22 cellular contexts compared by ENCODE assay signal in genomic region chr12:120037851-120038250, GRCh38. TPM values are rescaled to one million over a fixed set of nuclear protein-coding genes. Genes with fewer than 3 reads are reported as not detected.
DNase-seq lines count a peak whose midpoint lies in the region; ATAC-seq and TF ChIP-seq lines count a peak whose summit lies in the region.
"Had no signal": no experiment of that assay in that cellular context is flagged by ENCODE, and none has a peak within 500 bp of the region (broad histone marks: within the 10 kb centered on the region; RNA-seq: fewer than 3 reads in every experiment).

No MANE protein-coding gene starts in this region.

- H3K4me1 ChIP-seq in HCT116 (ENCODE audit: control insufficient read depth in 1 of 2, insufficient read depth in 2 of 2, low read length in 2 of 2): peaks cover 3 to 23% of the 10 kb centered on the region in 2 experiments; a peak in 3 of 4 replicates
- peaks cover 5% of the 10 kb centered on the region for H3K4me1 ChIP-seq in HAP-1
- H3K4me1 ChIP-seq in right cardiac atrium (ENCODE audit: control insufficient read depth, insufficient read depth, low read length): no peaks in the 10 kb centered on the region
- H3K4me1 ChIP-seq: SJSA1 had no signal

- H3K36me3 Mint-ChIP-seq in nephron progenitor cell (ENCODE audit: low read depth): no peaks in the 10 kb centered on the region

- intact Hi-C loops in HCT116 (cut with micrococcal nuclease): no loop called here
- intact Hi-C loops in right cardiac atrium (cut with DNase I): no loop called here

- no peaks in the 10 kb centered on the region for H3K9me2 ChIP-seq in HCT116 (ENCODE audit: insufficient read depth)

- POLR2A ChIA-PET in HCT116 (lab: Charles Lee): no interaction called here

- H3K27me3 Mint-ChIP-seq in nephron progenitor cell (ENCODE audit: low read depth, poor library complexity): no peaks in the 10 kb centered on the region

- peak overlapping the region; percentile 13 for H2AFZ ChIP-seq in HCT116 (ENCODE audit: low read depth, low read length, poor library complexity, severe bottlenecking)
- H2AFZ ChIP-seq: GM23248 had no signal

- H3K27ac ChIP-seq in HCT116 (ENCODE audit: low read depth, low read length): no peak overlapping the region
- H3K27ac ChIP-seq in right cardiac atrium (ENCODE audit: low read length): no peak overlapping the region
- H3K27ac ChIP-seq: GM23248, SJSA1 had no signal

- ATAC-seq in HCT116 (peak; percentile 85), right cardiac atrium (no peak)

- no peak overlapping the region for H3K4me3 Mint-ChIP-seq in nephron progenitor cell
- H3K4me3 Mint-ChIP-seq: HFFc6 had no signal

- in situ Hi-C loops in HAP-1 (cut with MboI; ENCODE audit: low sequenced_read_pairs): no loop called here

- H3K27ac Mint-ChIP-seq in nephron progenitor cell: peak overlapping the region; percentile 38
- H3K27ac Mint-ChIP-seq: HFFc6 had no signal

- H4K20me1 ChIP-seq in HCT116 (ENCODE audit: insufficient read depth): no peaks in the 10 kb centered on the region

- peaks cover 40% of the 10 kb centered on the region for H3K4me1 Mint-ChIP-seq in nephron progenitor cell

- H3K9me3 Mint-ChIP-seq in nephron progenitor cell: no peaks in the 10 kb centered on the region
- H3K9me3 Mint-ChIP-seq: HFFc6 had no signal

- H3K4me2 ChIP-seq in HCT116 (ENCODE audit: low read length): peak overlapping the region; percentile 59

- H3K27me3 ChIP-seq in HCT116 (ENCODE audit: insufficient read depth, low read length): no peaks in the 10 kb centered on the region
- peaks cover 2% of the 10 kb centered on the region; the same call in 1 of the 2 replicates for H3K27me3 ChIP-seq in HAP-1 (ENCODE audit: low read depth)
- no peaks in the 10 kb centered on the region for H3K27me3 ChIP-seq in right cardiac atrium (ENCODE audit: control insufficient read depth, insufficient read depth)
- H3K27me3 ChIP-seq: SJSA1 had no signal

- H3K9me3 ChIP-seq in HCT116 (ENCODE audit: control insufficient read depth in 1 of 2, insufficient read depth in 1 of 2, low read depth in 1 of 2, low read length in 2 of 2) (no peaks in the 10 kb centered on the region), HAP-1 (no peaks in the 10 kb centered on the region), right cardiac atrium (ENCODE audit: control insufficient read depth, low read length) (no peaks in the 10 kb centered on the region)
- H3K9me3 ChIP-seq: SJSA1 had no signal

- CTCF ChIA-PET in HCT116 (lab: Charles Lee): no interaction called here

- H3K79me2 ChIP-seq in HCT116 (ENCODE audit: insufficient read depth, low read length): no peaks in the 10 kb centered on the region

- no peak for TF ChIP-seq CTCF in HCT116 (IDR thresholded peaks at IDR 0.05 in 2 of 3, conservative IDR thresholded peaks at IDR 0.05 in 1 of 3; ENCODE audit: borderline replicate concordance in 1 of 3, insufficient read depth in 1 of 3, low read depth in 2 of 3, low read length in 2 of 3)
- TF ChIP-seq CTCF in epithelial cell of proximal tubule (conservative IDR thresholded peaks at IDR 0.05; ENCODE audit: low read depth, low read length): no peak
- no peak for TF ChIP-seq CTCF in nephron progenitor cell (IDR thresholded peaks at IDR 0.05)

- peak overlapping the region in 1 of 2 experiments; percentile 22; a peak in 2 of 4 replicates for H3K4me3 ChIP-seq in HCT116 (replicated peaks in 1 of 2; ENCODE audit: low read depth in 1 of 2, low read length in 2 of 2)
- no peak overlapping the region for H3K4me3 ChIP-seq in epithelial cell of proximal tubule (ENCODE audit: low read depth, low read length)
- no peak overlapping the region for H3K4me3 ChIP-seq in HAP-1
- no peak overlapping the region for H3K4me3 ChIP-seq in right cardiac atrium (ENCODE audit: low read length)
- H3K4me3 ChIP-seq: GM23248, SJSA1 had no signal

- TF ChIP-seq RAD21 in HCT116 (IDR thresholded peaks at IDR 0.05; ENCODE audit: low read depth): no peak

- 83% methylated on average over 2 of the region's 2 CpGs for WGBS in right cardiac atrium

- RAD21 ChIA-PET in HCT116 (lab: Charles Lee; ENCODE audit: low non-redundant PET in 1 of 2, low total read pairs in 2 of 2, uncharacterized antibody in 2 of 2, unreplicated experiment in 2 of 2): no interaction called here

- no TSS peak for BruUV-seq in HCT116 (replicated peaks; lab: Mats Ljungman, UMichigan)

- no peak overlapping the region for H3K9ac ChIP-seq in HCT116 (ENCODE audit: low read length)
- H3K9ac ChIP-seq: GM23248 had no signal

- peak; percentile 4 for DNase-seq in EH (ENCODE audit: low read depth)
- DNase-seq in HCT116 (ENCODE audit: low read depth, low spot score): no peak
- DNase-seq in epithelial cell of proximal tubule (ENCODE audit: low read depth): peak; percentile 66
- DNase-seq in nephron progenitor cell: no peak
- DNase-seq in HAP-1 (ENCODE audit: low spot score in 2 of 2): no peak
- DNase-seq in globus pallidus (ENCODE audit: low spot score): no peak
- no peak for DNase-seq in right cardiac atrium
- DNase-seq in mucosa of gallbladder (ENCODE audit: low spot score): no peak
- DNase-seq: Calu3; DMS53; GF-D8; GM23248; HFFc6; NCI-H1436; NCI-H2029; NCI-H2171; NCI-H446; NK-92 treated with Interleukin-12 subunit alpha and Interleukin-12 subunit beta, amount 100 ng/mL, for 24 hours; RPMI8226; SW 1271 had no signal

- H3K36me3 ChIP-seq in HCT116 (ENCODE audit: control insufficient read depth in 1 of 2, insufficient read depth in 2 of 2, low read length in 2 of 2): no peaks in the 10 kb centered on the region
- H3K36me3 ChIP-seq in HAP-1 (replicated peaks): no peaks in the 10 kb centered on the region
- H3K36me3 ChIP-seq: SJSA1 had no signal

- no peak for TF ChIP-seq POLR2A in HCT116 (IDR thresholded peaks at IDR 0.05; ENCODE audit: borderline replicate concordance, extremely low read depth, insufficient read depth, insufficient read length)

TF ChIP-seq in HCT116, 20 proteins besides CTCF, POLR2A, EP300 and RAD21:
- TF ChIP-seq SP1 (IDR thresholded peaks at IDR 0.05; ENCODE audit: low read depth): no peak
- no peak for TF ChIP-seq ELF1 (IDR thresholded peaks at IDR 0.05; ENCODE audit: borderline replicate concordance, low read depth)
- TF ChIP-seq, protein P1, sequence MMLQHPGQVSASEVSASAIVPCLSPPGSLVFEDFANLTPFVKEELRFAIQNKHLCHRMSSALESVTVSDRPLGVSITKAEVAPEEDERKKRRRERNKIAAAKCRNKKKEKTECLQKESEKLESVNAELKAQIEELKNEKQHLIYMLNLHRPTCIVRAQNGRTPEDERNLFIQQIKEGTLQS (IDR thresholded peaks at IDR 0.05): no peak
- no peak for TF ChIP-seq FOSL1 (IDR thresholded peaks at IDR 0.05; ENCODE audit: low read depth)
- no peak for TF ChIP-seq JUND (IDR thresholded peaks at IDR 0.05)
- no peak for TF ChIP-seq SIN3A (IDR thresholded peaks at IDR 0.05; ENCODE audit: low read depth)
- no peak for TF ChIP-seq YY1 (IDR thresholded peaks at IDR 0.05; ENCODE audit: extremely low read depth, insufficient replicate concordance, low read depth, low read length)
TF ChIP-seq in HCT116: peak in this region for 0.

RNA-seq across cellular contexts. Expression of gene BICDL1, which starts 48.8 kb away (rescaled TPM):
- total RNA-seq in HCT116 (2021; ENCODE audit: unreplicated experiment): 18.2 TPM
- 7.0 and 7.2 TPM in 2 replicates for polyA plus RNA-seq in HCT116 (2012)
- total RNA-seq in epithelial cell of proximal tubule: 4.6 and 7.0 TPM in 2 replicates
- total RNA-seq in right cardiac atrium: 1 to 10 TPM in 2 of 4 donors, under 1 TPM in 2; 0.76 to 2.1 (median 1.1) TPM
- polyA plus RNA-seq in right cardiac atrium: 0.11 TPM
- total RNA-seq in mucosa of gallbladder: 26.7 TPM
- total RNA-seq: GM23248, HT1080, SJSA1 had no signal
- polyA plus RNA-seq: GM23248 had no signal

Comparison
In these comparisons a context has a peak if more than half of its experiments do, and no peak if none do; other contexts are left out.
1. DNase-seq: peak in EH (single experiment) and epithelial cell of proximal tubule (single experiment); none in HCT116 (single experiment), nephron progenitor cell (single experiment), HAP-1 (0 of 2), globus pallidus (single experiment), right cardiac atrium (0 of 3) and mucosa of gallbladder (single experiment).